Comparison of ENCODE assay signal across 8 cellular contexts in the genomic region with DNA sequence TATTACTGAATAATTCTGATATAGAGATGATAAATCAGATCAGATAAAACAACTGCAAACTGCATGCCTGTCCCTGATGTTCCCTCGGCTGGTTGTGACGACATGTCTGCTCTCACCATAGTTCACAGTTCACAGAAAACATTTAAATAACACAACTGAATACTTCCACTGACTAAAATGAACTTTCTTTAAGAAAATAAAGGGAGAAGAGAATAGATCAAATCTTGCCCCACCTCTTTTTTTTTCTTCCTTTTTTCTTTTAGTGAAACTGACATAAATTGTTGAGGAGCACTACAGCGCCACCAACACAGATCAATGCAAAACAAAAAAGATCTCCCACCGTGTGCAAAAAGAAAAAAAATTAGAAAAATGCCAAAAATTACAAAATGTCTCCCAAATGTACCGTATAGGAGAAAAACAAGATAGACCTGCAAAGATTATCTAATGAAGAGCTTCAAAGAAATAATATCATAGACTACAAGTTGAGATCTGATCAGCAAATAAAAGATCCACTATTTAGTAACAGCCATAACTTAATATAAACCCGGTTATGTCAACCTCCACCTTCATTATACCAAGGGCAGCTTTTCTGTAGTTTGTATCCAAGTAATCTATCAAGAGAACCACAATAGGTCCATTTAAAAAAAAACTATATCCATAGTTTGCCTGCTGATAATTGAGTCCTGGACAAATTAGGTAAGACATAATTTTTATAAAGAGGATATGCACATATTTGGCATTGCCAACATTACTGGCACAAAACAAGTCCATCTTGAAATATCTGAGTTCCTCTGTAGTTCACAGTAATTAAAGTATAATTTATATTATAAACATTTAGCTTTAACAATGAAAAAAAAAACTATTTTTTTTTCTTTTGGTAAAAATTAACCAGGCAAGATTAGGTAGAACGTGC. TPM values are rescaled to one million over a fixed set of nuclear protein-coding genes. Genes with fewer than 3 reads are reported as not detected.
DNase-seq lines count a peak whose midpoint lies in the region; ATAC-seq, FAIRE-seq and TF ChIP-seq lines count a peak whose summit lies in the region.

No MANE protein-coding gene starts in this region.

- WGBS in A549 (ENCODE audit: missing lambda C conversion rate), result under 1% methylated on average over 7 of the region's 7 CpGs

- TF ChIP-seq EP300 in A549 (IDR thresholded peaks at IDR 0.05), result no peak

- TF ChIP-seq RAD21 in A549 (conservative IDR thresholded peaks at IDR 0.05 in 1 of 2, IDR thresholded peaks at IDR 0.05 in 1 of 2), result peak; percentile 11 to 22; a peak in 2 of 5 replicates

- in situ Hi-C loops in G401 (cut with HindIII; ENCODE audit: low sequenced_read_pairs), result no loop called here

- TF ChIP-seq CTCF in A549 (IDR thresholded peaks at IDR 0.05), result peak; percentile 80
- peak; percentile 36 for TF ChIP-seq CTCF in bronchial epithelial cell (IDR thresholded peaks at IDR 0.05; ENCODE audit: insufficient read depth, low read length, severe bottlenecking)
- TF ChIP-seq CTCF in mesothelial cell of epicardium (IDR thresholded peaks at IDR 0.05; ENCODE audit: unreplicated experiment), result no peak

- peak overlapping the region; percentile 83 to 86 for H3K27ac ChIP-seq in A549

- H3K27ac Mint-ChIP-seq in stimulated activated effector memory CD8-positive, alpha-beta T cell treated with anti-CD3 and anti-CD28 coated beads, Interleukin-12 subunit alpha, Interleukin-12 subunit beta, amount 100 ng/mL, for 72 hours, result no peak overlapping the region
- H3K27ac Mint-ChIP-seq in mesothelial cell of epicardium, result no peak overlapping the region

- POLR2A ChIA-PET in A549 (lab: Yijun Ruan, JAX), result interaction anchor here (1.1 to 1.6 kb wide), 4 partner anchors 16 to 603 kb away, joined by 3 to 7 read pairs (median 5); partner anchors contain the start of genes ARHGAP12 and CCDC7

- DNase-seq in A549 (ENCODE audit: low read depth in 1 of 2, low spot score in 1 of 2) (peak in 1 of 2 experiments; percentile 57), G401 (ENCODE audit: low spot score) (peak; percentile 76), NT2/D1 (ENCODE audit: low read depth, low spot score) (no peak), bronchial epithelial cell (ENCODE audit: low read depth) (peak; percentile 44), iris pigment epithelial cell (ENCODE audit: low read depth) (peak; percentile 58), mesothelial cell of epicardium (ENCODE audit: low spot score in 2 of 2, unreplicated experiment in 2 of 2) (no peak)
- no peak for DNase-seq in stimulated activated effector memory CD8-positive, alpha-beta T cell treated with anti-CD3 and anti-CD28 coated beads, Interleukin-12 subunit alpha, Interleukin-12 subunit beta, amount 100 ng/mL, for 72 hours (ENCODE audit: low spot score in 2 of 2)

- H3K4me1 Mint-ChIP-seq in stimulated activated effector memory CD8-positive, alpha-beta T cell treated with anti-CD3 and anti-CD28 coated beads, Interleukin-12 subunit alpha, Interleukin-12 subunit beta, amount 100 ng/mL, for 72 hours, result peaks cover 36% of the 10 kb centered on the region
- peaks cover 7% of the 10 kb centered on the region for H3K4me1 Mint-ChIP-seq in mesothelial cell of epicardium

- H3K4me3 ChIP-seq in A549 (peak overlapping the region; percentile 65), NT2/D1 (ENCODE audit: insufficient read length, low read depth) (peak overlapping the region; percentile 50), bronchial epithelial cell (ENCODE audit: low read depth, low read length) (peak overlapping the region; percentile 68)

- peaks cover 2% of the 10 kb centered on the region for H3K36me3 Mint-ChIP-seq in stimulated activated effector memory CD8-positive, alpha-beta T cell treated with anti-CD3 and anti-CD28 coated beads, Interleukin-12 subunit alpha, Interleukin-12 subunit beta, amount 100 ng/mL, for 72 hours
- peaks cover 15% of the 10 kb centered on the region for H3K36me3 Mint-ChIP-seq in mesothelial cell of epicardium

- H3K9ac ChIP-seq in NT2/D1 (ENCODE audit: insufficient read length, low read depth), result peak overlapping the region; percentile 53

- peak overlapping the region; percentile 91 for H3K4me2 ChIP-seq in A549

- no peaks in the 10 kb centered on the region for H3K27me3 ChIP-seq in NT2/D1 (ENCODE audit: insufficient read depth, insufficient read length)
- no peaks in the 10 kb centered on the region for H3K27me3 ChIP-seq in bronchial epithelial cell (ENCODE audit: control insufficient read depth, insufficient read depth, low read length)

- no peak for TF ChIP-seq POLR2A in A549 (IDR thresholded peaks at IDR 0.05; ENCODE audit: low read length)

- FAIRE-seq in A549 (lab: Jason Lieb, UNC), result no peak
- FAIRE-seq in bronchial epithelial cell (lab: Jason Lieb, UNC), result no peak

- no peaks in the 10 kb centered on the region for H3K9me3 Mint-ChIP-seq in stimulated activated effector memory CD8-positive, alpha-beta T cell treated with anti-CD3 and anti-CD28 coated beads, Interleukin-12 subunit alpha, Interleukin-12 subunit beta, amount 100 ng/mL, for 72 hours
- peaks cover 18% of the 10 kb centered on the region for H3K9me3 Mint-ChIP-seq in mesothelial cell of epicardium

- H3K9me3 ChIP-seq in A549 (no peaks in the 10 kb centered on the region), NT2/D1 (ENCODE audit: insufficient read depth, low read length) (no peaks in the 10 kb centered on the region)

- peaks cover 45% of the 10 kb centered on the region for H3K4me1 ChIP-seq in A549
- no peaks in the 10 kb centered on the region for H3K4me1 ChIP-seq in NT2/D1 (ENCODE audit: insufficient read depth, insufficient read length)

- peak in 1 of 2 experiments; percentile 35; a peak in 3 of 6 replicates for ATAC-seq in A549
- ATAC-seq in HG02973 (IDR thresholded peaks at IDR 0.05; ENCODE audit: unreplicated experiment), result peak; percentile 40
- ATAC-seq in stimulated activated effector memory CD8-positive, alpha-beta T cell treated with anti-CD3 and anti-CD28 coated beads, Interleukin-12 subunit alpha, Interleukin-12 subunit beta, amount 100 ng/mL, for 72 hours, result peak; percentile 14

- H3K36me3 ChIP-seq in NT2/D1 (ENCODE audit: insufficient read depth, insufficient read length, low read length) (no peaks in the 10 kb centered on the region), bronchial epithelial cell (ENCODE audit: control insufficient read depth, insufficient read depth, low read length) (no peaks in the 10 kb centered on the region)

- CTCF ChIA-PET in A549 (lab: Yijun Ruan, JAX), result interaction anchor here (0.7 to 3.0 kb wide), 9 partner anchors 10 to 666 kb away, joined by 3 to 15 read pairs (median 3); no protein-coding TSS in a partner anchor

- no peak overlapping the region for H3K4me3 Mint-ChIP-seq in stimulated activated effector memory CD8-positive, alpha-beta T cell treated with anti-CD3 and anti-CD28 coated beads, Interleukin-12 subunit alpha, Interleukin-12 subunit beta, amount 100 ng/mL, for 72 hours
- no peak overlapping the region for H3K4me3 Mint-ChIP-seq in mesothelial cell of epicardium

- H3K27me3 Mint-ChIP-seq in mesothelial cell of epicardium (ENCODE audit: low read depth), result no peaks in the 10 kb centered on the region

TF ChIP-seq in A549, 52 proteins besides CTCF, POLR2A, EP300 and RAD21:
- TF ChIP-seq JUN (IDR thresholded peaks at IDR 0.05) (0 out of 5 replicates have a peak, but pooled peaks of 1 of the 2 experiments have one; percentile 23), MAZ (IDR thresholded peaks at IDR 0.05; ENCODE audit: borderline replicate concordance, low read depth, low read length) (no peak)

RNA-seq across cellular contexts. Expression of gene EPC1, which starts 30.8 kb away (rescaled TPM):
- 47.2 and 53.9 TPM in 2 replicates for polyA plus RNA-seq in A549 (2011; rRNA removed)
- polyA plus RNA-seq in A549 (2012; cell fraction: cytosol; rRNA removed), result 35.4 and 37.6 TPM in 2 replicates
- 44.9 and 55.2 TPM in 2 replicates for polyA plus RNA-seq in A549 (2012; cell fraction: nucleus; rRNA removed)
- 13.5 to 14.7 TPM (median 14.6 TPM) in 3 replicates for polyA plus RNA-seq in A549 (2017; fragmentation: RNase III; extraction: RNeasy Plus Mini Kit Qiagen cat#74134 plus additional on column Dnase treatment)
- polyA minus RNA-seq in A549 (2011; rRNA and poly(A)+ RNA removed), result 65.8 and 67.0 TPM in 2 replicates
- total RNA-seq in G401 (2014; rRNA removed; shearing (Covaris generic)), result 9.6 and 11.3 TPM in 2 replicates
- total RNA-seq in bronchial epithelial cell, result 12.6 and 20.5 TPM in 2 replicates
- 55.7 to 62.7 TPM (median 57.8 TPM) in 3 replicates for total RNA-seq in mesothelial cell of epicardium

Comparison
In these comparisons a context has a peak if more than half of its experiments do, and no peak if none do; other contexts are left out.
1. DNase-seq: peak in G401 (single experiment), bronchial epithelial cell (single experiment) and iris pigment epithelial cell (single experiment); none in NT2/D1 (single experiment), stimulated activated effector memory CD8-positive, alpha-beta T cell treated with anti-CD3 and anti-CD28 coated beads, Interleukin-12 subunit alpha, Interleukin-12 subunit beta, amount 100 ng/mL, for 72 hours (0 of 2) and mesothelial cell of epicardium (0 of 2).
2. Peak in every context shown above with its lines, with median percentiles within 50 percentile points of each other: H3K4me3 ChIP-seq.